Comparison of ENCODE assay signal across 8 cellular contexts in genomic region chr6:29653452-29654038, GRCh38. TPM values are rescaled to one million over a fixed set of nuclear protein-coding genes. Genes with fewer than 3 reads are reported as not detected.
DNase-seq lines count a peak whose midpoint lies in the region; ATAC-seq and TF ChIP-seq lines count a peak whose summit lies in the region.

No MANE protein-coding gene starts in this region.

- intact Hi-C loops in left ventricle myocardium inferior (cut with micrococcal nuclease) (no loop called here), Right ventricle myocardium superior (cut with DNase I) (loop anchor here (5.0 kb wide), 1 partner anchor 34 kb away; no protein-coding TSS in a partner anchor), mucosa of descending colon (cut with DNase I, micrococcal nuclease) (no loop called here)

- no peak for DNase-seq in left ventricle myocardium inferior
- DNase-seq in Right ventricle myocardium superior: no peak
- peak; percentile 84 for DNase-seq in NCI-H1694 treated with DMSO at 0.1 percent for 48 hours (lab: John Stamatoyannopoulos, UW)
- peak; percentile 80 for DNase-seq in SW480 (ENCODE audit: low spot score)
- DNase-seq in dermis blood vessel endothelial cell: peak; percentile 86
- DNase-seq in mucosa of descending colon: peak in 1 of 3 donors; percentile 64

- H3K4me1 ChIP-seq in left ventricle myocardium inferior (peaks cover 44% of the 10 kb centered on the region), mucosa of descending colon (ENCODE audit: low read depth) (no peaks in the 10 kb centered on the region)

- H3K4me3 ChIP-seq in left ventricle myocardium inferior: no peak overlapping the region
- no peak overlapping the region for H3K4me3 ChIP-seq in mucosa of descending colon

- peak overlapping the region; percentile 89 for H3K27ac ChIP-seq in left ventricle myocardium inferior (replicated peaks)

- H3K36me3 ChIP-seq in left ventricle myocardium inferior (no peaks in the 10 kb centered on the region), mucosa of descending colon (ENCODE audit: low read depth) (no peaks in the 10 kb centered on the region)

- H3K27me3 ChIP-seq in left ventricle myocardium inferior (ENCODE audit: low read depth): peaks cover 11% of the 10 kb centered on the region

- no peaks in the 10 kb centered on the region for H3K9me3 ChIP-seq in left ventricle myocardium inferior (replicated peaks)
- no peaks in the 10 kb centered on the region for H3K9me3 ChIP-seq in mucosa of descending colon

- ATAC-seq in Right ventricle myocardium superior (ENCODE audit: poor library complexity) (no peak), mucosa of descending colon (no peak), GM19324 (IDR thresholded peaks at IDR 0.05; ENCODE audit: low FRiP score, unreplicated experiment) (no peak), GM18858 (IDR thresholded peaks at IDR 0.05; ENCODE audit: unreplicated experiment) (no peak)

- TF ChIP-seq CTCF in left ventricle myocardium inferior (IDR thresholded peaks at IDR 0.05; ENCODE audit: borderline replicate concordance) (peak; percentile 87), mucosa of descending colon (IDR thresholded peaks at IDR 0.05) (peak; percentile 39)

RNA-seq across cellular contexts. Expression of gene MOG, which starts 3.3 kb away (rescaled TPM):
- total RNA-seq in left ventricle myocardium inferior (14.7 TPM), Right ventricle myocardium superior (10.3 TPM), dermis blood vessel endothelial cell (not detected in 2 replicates), mucosa of descending colon (not detected)

RNA-seq across cellular contexts. Expression of gene GABBR1, which starts 20.6 kb away (rescaled TPM):
- total RNA-seq in left ventricle myocardium inferior (19.3 TPM), Right ventricle myocardium superior (18.4 TPM), dermis blood vessel endothelial cell (1.0 and 5.4 TPM in 2 replicates), mucosa of descending colon (10 to 100 TPM; 12.2 to 62.5 (median 21.8) TPM)

RNA-seq across cellular contexts. Expression of gene ZFP57, which starts 27.4 kb away (rescaled TPM):
- total RNA-seq in left ventricle myocardium inferior: not detected
- total RNA-seq in Right ventricle myocardium superior: not detected
- 1.7 TPM in 1 of 2 replicates, not detected in the other for total RNA-seq in dermis blood vessel endothelial cell
- total RNA-seq in mucosa of descending colon: not detected

Comparison
In these comparisons a context has a peak if more than half of its experiments do, and no peak if none do; other contexts are left out.
1. DNase-seq: peak in NCI-H1694 treated with DMSO at 0.1 percent for 48 hours (single experiment), SW480 (single experiment) and dermis blood vessel endothelial cell (single experiment); none in left ventricle myocardium inferior (single experiment) and Right ventricle myocardium superior (single experiment).
2. RNA of gene MOG, which starts 3.3 kb away (total RNA-seq): 14.7 TPM in left ventricle myocardium inferior (single experiment) and 10.3 TPM in Right ventricle myocardium superior (single experiment); not detected in dermis blood vessel endothelial cell and not detected in mucosa of descending colon; every median in the first group is over 10 times any median in the second.